Comparison of ENCODE assay signal across 1 cellular context in genomic region chr20:50865114-50865513, GRCh38.
TF ChIP-seq lines count a peak whose summit lies in the region.

No MANE protein-coding gene starts in this region.

TF ChIP-seq in GM23338, 12 proteins besides CTCF, POLR2A, EP300 and RAD21 (continued from another document):
- TF ChIP-seq EZH2 (IDR thresholded peaks at IDR 0.05; ENCODE audit: low read depth, unreplicated experiment) (no peak), NANOG (IDR thresholded peaks at IDR 0.05; ENCODE audit: borderline replicate concordance) (no peak), ETS1 (IDR thresholded peaks at IDR 0.05) (no peak), EZH2phosphoT487 (IDR thresholded peaks at IDR 0.05; ENCODE audit: unreplicated experiment) (no peak), ZNF114 (CRISPR knock-in tag; IDR thresholded peaks at IDR 0.05) (no peak), POLR2AphosphoS5 (IDR thresholded peaks at IDR 0.05; ENCODE audit: low read depth) (no peak), ZNF331 (CRISPR knock-in tag; IDR thresholded peaks at IDR 0.05; ENCODE audit: low read depth) (no peak)
